8 cellular contexts compared by ENCODE assay signal in genomic region chr7:105003875-105004510, GRCh38. TPM values are rescaled to one million over a fixed set of nuclear protein-coding genes. Genes with fewer than 3 reads are reported as not detected.
DNase-seq lines count a peak whose midpoint lies in the region; ATAC-seq and TF ChIP-seq lines count a peak whose summit lies in the region.

No MANE protein-coding gene starts in this region.

- CTCF ChIA-PET in A673 (lab: Charles Lee) = no interaction called here
- CTCF ChIA-PET in OCI-LY7 (lab: Charles Lee; ENCODE audit: unreplicated experiment) = interaction anchor here (0.5 kb wide), 1 partner anchor 17 kb away, joined by 3 read pairs; no protein-coding TSS in a partner anchor
- CTCF ChIA-PET in naive thymus-derived CD4-positive, alpha-beta T cell (lab: Charles Lee) = interaction anchor here (1.1 kb wide), 1 partner anchor 468 kb away, joined by 3 read pairs; no protein-coding TSS in a partner anchor

- intact Hi-C loops in A673 (cut with micrococcal nuclease; ENCODE audit: unreplicated experiment) (no loop called here), OCI-LY7 (cut with micrococcal nuclease; ENCODE audit: unreplicated experiment) (no loop called here)
- intact Hi-C loops in naive thymus-derived CD4-positive, alpha-beta T cell (cut with micrococcal nuclease) = loop anchor here (1.0 kb wide), 3 partner anchors 7 to 20 kb away; no protein-coding TSS in a partner anchor

- no peaks in the 10 kb centered on the region for H3K9me2 ChIP-seq in OCI-LY7 (ENCODE audit: insufficient read depth, low read length)

- H3K27ac ChIP-seq in A673 (ENCODE audit: low read depth, low read length, poor library complexity, severe bottlenecking) = peak overlapping the region; percentile 48
- H3K27ac ChIP-seq in OCI-LY7 (ENCODE audit: low read depth, low read length, poor library complexity, severe bottlenecking) = no peak overlapping the region
- peak overlapping the region; percentile 6 for H3K27ac ChIP-seq in effector memory CD4-positive, alpha-beta T cell (ENCODE audit: insufficient read depth, low read length, poor library complexity, severe bottlenecking)
- H3K27ac ChIP-seq in naive thymus-derived CD4-positive, alpha-beta T cell (ENCODE audit: low read depth, low read length) = peak overlapping the region; percentile 57

- ATAC-seq in naive thymus-derived CD4-positive, alpha-beta T cell = no peak
- no peak for ATAC-seq in GM21528 (IDR thresholded peaks at IDR 0.05; ENCODE audit: low FRiP score, unreplicated experiment)

- H3K27me3 ChIP-seq in A673 (replicated peaks; ENCODE audit: insufficient read depth, low read depth, low read length, poor library complexity) = no peaks in the 10 kb centered on the region
- H3K27me3 ChIP-seq in effector memory CD4-positive, alpha-beta T cell (replicated peaks; ENCODE audit: control insufficient read depth, insufficient read depth, low read length, poor library complexity, severe bottlenecking) = no peaks in the 10 kb centered on the region
- no peaks in the 10 kb centered on the region for H3K27me3 ChIP-seq in naive thymus-derived CD4-positive, alpha-beta T cell (ENCODE audit: control insufficient read depth in 2 of 2, insufficient read depth in 2 of 2, low read length in 2 of 2)

- no peaks in the 10 kb centered on the region for H3K27me3 Mint-ChIP-seq in naive thymus-derived CD4-positive, alpha-beta T cell

- no peaks in the 10 kb centered on the region; the same call in 1 of the 2 replicates for H3K79me2 ChIP-seq in OCI-LY7 (ENCODE audit: insufficient read depth, low read depth, low read length)

- peaks cover 26% of the 10 kb centered on the region for H3K36me3 ChIP-seq in A673 (ENCODE audit: insufficient read depth, low read length, poor library complexity, severe bottlenecking)
- H3K36me3 ChIP-seq in OCI-LY7 (ENCODE audit: insufficient read depth, low read length) = peaks cover 93% of the 10 kb centered on the region
- peaks cover 6% of the 10 kb centered on the region for H3K36me3 ChIP-seq in effector memory CD4-positive, alpha-beta T cell (ENCODE audit: control insufficient read depth, insufficient read depth, low read length)
- H3K36me3 ChIP-seq in naive thymus-derived CD4-positive, alpha-beta T cell (ENCODE audit: control insufficient read depth in 2 of 3, insufficient read depth in 3 of 3, low read length in 3 of 3) = peaks cover 0 to 3% (median 0%) of the 10 kb centered on the region in 3 experiments

- H2AFZ ChIP-seq in OCI-LY7 (ENCODE audit: low read length) = no peak overlapping the region

- BruUV-seq in A673 (replicated peaks; lab: Mats Ljungman, UMichigan) (no TSS peak), OCI-LY7 (replicated peaks; lab: Mats Ljungman, UMichigan) (no TSS peak)

- H3K9me3 Mint-ChIP-seq in naive thymus-derived CD4-positive, alpha-beta T cell = no peaks in the 10 kb centered on the region

- H3K4me2 ChIP-seq in OCI-LY7 (ENCODE audit: low read length) = peak overlapping the region; percentile 38

- DNase-seq in A673 (ENCODE audit: low spot score) (no peak), OCI-LY7 (ENCODE audit: low spot score) (no peak), NCI-H774 (lab: John Stamatoyannopoulos, UW) (no peak), LoVo (ENCODE audit: low spot score) (no peak), NCI-H1436 (lab: John Stamatoyannopoulos, UW) (no peak)
- DNase-seq in effector memory CD4-positive, alpha-beta T cell = no peak
- no peak for DNase-seq in naive thymus-derived CD4-positive, alpha-beta T cell

- H3K9me3 ChIP-seq in A673 (ENCODE audit: low read depth, low read length, poor library complexity, severe bottlenecking) (no peaks in the 10 kb centered on the region), OCI-LY7 (ENCODE audit: low read length) (no peaks in the 10 kb centered on the region)
- no peaks in the 10 kb centered on the region for H3K9me3 ChIP-seq in effector memory CD4-positive, alpha-beta T cell (ENCODE audit: control insufficient read depth, low read length)
- H3K9me3 ChIP-seq in naive thymus-derived CD4-positive, alpha-beta T cell (ENCODE audit: control insufficient read depth in 2 of 3, low read length in 3 of 3) = no peaks in the 10 kb centered on the region

- peaks cover 58% of the 10 kb centered on the region for H4K20me1 ChIP-seq in OCI-LY7 (ENCODE audit: insufficient read depth, low read length)

- no peak overlapping the region for H3K4me3 ChIP-seq in A673 (ENCODE audit: low read depth, low read length, poor library complexity, severe bottlenecking)
- H3K4me3 ChIP-seq in OCI-LY7 (ENCODE audit: low read depth, low read length, poor library complexity, severe bottlenecking) = no peak overlapping the region
- no peak overlapping the region for H3K4me3 ChIP-seq in effector memory CD4-positive, alpha-beta T cell (ENCODE audit: insufficient read depth, low read depth, low read length, poor library complexity, severe bottlenecking)
- H3K4me3 ChIP-seq in naive thymus-derived CD4-positive, alpha-beta T cell (ENCODE audit: low read length) = peak overlapping the region; percentile 27

- peak overlapping the region; percentile 37 to 80 (median 63) for H3K4me3 Mint-ChIP-seq in naive thymus-derived CD4-positive, alpha-beta T cell

- TF ChIP-seq CTCF in A673 (conservative IDR thresholded peaks at IDR 0.05; ENCODE audit: low read depth, low read length) (no peak), OCI-LY7 (conservative IDR thresholded peaks at IDR 0.05; ENCODE audit: low read length) (no peak)

- POLR2A ChIA-PET in A673 (lab: Charles Lee; ENCODE audit: low non-redundant PET) = no interaction called here
- POLR2A ChIA-PET in OCI-LY7 (lab: Charles Lee) = interaction anchor here (0.9 to 1.5 kb wide), 2 partner anchors 13 to 17 kb away, joined by 3 to 4 read pairs; no protein-coding TSS in a partner anchor
- POLR2A ChIA-PET in naive thymus-derived CD4-positive, alpha-beta T cell (lab: Charles Lee) = interaction anchor here (0.6 to 4.1 kb wide), 4 partner anchors 7 to 84 kb away, joined by 3 to 28 read pairs (median 8); no protein-coding TSS in a partner anchor

- H3K4me1 ChIP-seq in A673 (ENCODE audit: insufficient read depth, low read length, poor library complexity, severe bottlenecking) (peaks cover 24% of the 10 kb centered on the region), OCI-LY7 (ENCODE audit: insufficient read depth, low read length, poor library complexity, severe bottlenecking) (peaks cover 60% of the 10 kb centered on the region)
- peaks cover 30% of the 10 kb centered on the region for H3K4me1 ChIP-seq in effector memory CD4-positive, alpha-beta T cell (ENCODE audit: control insufficient read depth, insufficient read depth, low read length, poor library complexity, severe bottlenecking)
- H3K4me1 ChIP-seq in naive thymus-derived CD4-positive, alpha-beta T cell (ENCODE audit: control insufficient read depth in 2 of 2, insufficient read depth in 2 of 2, low read length in 2 of 2) = peaks cover 67 to 80% of the 10 kb centered on the region in 2 donors

- peak overlapping the region; percentile 14 to 92 (median 63) for H3K27ac Mint-ChIP-seq in naive thymus-derived CD4-positive, alpha-beta T cell

- H3K36me3 Mint-ChIP-seq in naive thymus-derived CD4-positive, alpha-beta T cell = peaks cover 5 to 25% (median 19%) of the 10 kb centered on the region in 5 donors

- H3K4me1 Mint-ChIP-seq in naive thymus-derived CD4-positive, alpha-beta T cell = peaks cover 63 to 96% (median 90%) of the 10 kb centered on the region in 7 donors

RNA-seq across cellular contexts. Expression of gene KMT2E, which starts 10.0 kb away (rescaled TPM):
- total RNA-seq in A673 (2021) (63.9 and 67.2 TPM in 2 replicates), OCI-LY7 (2022) (68.0 and 72.8 TPM in 2 replicates)
- total RNA-seq in OCI-LY7 (2014; rRNA removed; shearing (Covaris generic)) = 50.1 and 52.5 TPM in 2 replicates
- total RNA-seq in naive thymus-derived CD4-positive, alpha-beta T cell = 100 to 1,000 TPM; 129 to 221 (median 186) TPM
- 100 to 1,000 TPM; 195 to 221 TPM for polyA plus RNA-seq in naive thymus-derived CD4-positive, alpha-beta T cell

Comparison
In these comparisons a context has a peak if more than half of its experiments do, and no peak if none do; other contexts are left out.
1. intact Hi-C loops: an anchor here in naive thymus-derived CD4-positive, alpha-beta T cell (1.0 kb wide); none called in A673 and OCI-LY7.